1 cellular context compared by ENCODE assay signal in the genomic region with DNA sequence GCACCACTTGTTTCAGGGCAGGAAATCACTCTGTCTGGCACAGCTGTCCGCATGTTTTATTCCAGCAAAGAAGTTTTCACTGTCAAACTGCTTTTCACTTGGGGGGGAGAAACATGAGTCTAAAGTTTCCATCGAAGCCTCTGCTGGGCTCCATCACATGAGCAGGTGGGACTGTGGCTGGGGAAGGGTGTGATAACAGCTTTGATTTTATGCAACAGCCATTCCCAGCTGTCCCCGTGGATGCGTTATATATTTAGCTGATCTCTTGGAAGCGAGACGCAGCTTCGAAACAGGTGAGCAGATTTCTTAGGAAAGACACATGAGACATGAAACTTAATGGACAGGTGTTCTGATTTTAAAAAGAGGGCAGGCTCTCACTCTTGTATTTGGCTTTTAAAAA.
TF ChIP-seq lines count a peak whose summit lies in the region.

No MANE protein-coding gene starts in this region.

TF ChIP-seq in IMR-90, 13 proteins besides CTCF, POLR2A, EP300 and RAD21 (continued from another document):
- TF ChIP-seq CHD1 (IDR thresholded peaks at IDR 0.05; ENCODE audit: low read depth, low read length): no peak
- no peak for TF ChIP-seq RCOR1 (IDR thresholded peaks at IDR 0.05; ENCODE audit: insufficient replicate concordance, low read length)
- no peak for TF ChIP-seq ELK1 (IDR thresholded peaks at IDR 0.05; ENCODE audit: borderline replicate concordance, low read depth, low read length)
- TF ChIP-seq CEBPB (IDR thresholded peaks at IDR 0.05; ENCODE audit: low read depth, low read length): no peak
- no peak for TF ChIP-seq MXI1 (IDR thresholded peaks at IDR 0.05; ENCODE audit: borderline replicate concordance, low read depth, low read length)
- TF ChIP-seq FOS (IDR thresholded peaks at IDR 0.05; ENCODE audit: low read depth, low read length): no peak
- TF ChIP-seq RFX5 (IDR thresholded peaks at IDR 0.05; ENCODE audit: low read depth, low read length): no peak
